ENCODE assay signal across 8 cellular contexts in the genomic region with DNA sequence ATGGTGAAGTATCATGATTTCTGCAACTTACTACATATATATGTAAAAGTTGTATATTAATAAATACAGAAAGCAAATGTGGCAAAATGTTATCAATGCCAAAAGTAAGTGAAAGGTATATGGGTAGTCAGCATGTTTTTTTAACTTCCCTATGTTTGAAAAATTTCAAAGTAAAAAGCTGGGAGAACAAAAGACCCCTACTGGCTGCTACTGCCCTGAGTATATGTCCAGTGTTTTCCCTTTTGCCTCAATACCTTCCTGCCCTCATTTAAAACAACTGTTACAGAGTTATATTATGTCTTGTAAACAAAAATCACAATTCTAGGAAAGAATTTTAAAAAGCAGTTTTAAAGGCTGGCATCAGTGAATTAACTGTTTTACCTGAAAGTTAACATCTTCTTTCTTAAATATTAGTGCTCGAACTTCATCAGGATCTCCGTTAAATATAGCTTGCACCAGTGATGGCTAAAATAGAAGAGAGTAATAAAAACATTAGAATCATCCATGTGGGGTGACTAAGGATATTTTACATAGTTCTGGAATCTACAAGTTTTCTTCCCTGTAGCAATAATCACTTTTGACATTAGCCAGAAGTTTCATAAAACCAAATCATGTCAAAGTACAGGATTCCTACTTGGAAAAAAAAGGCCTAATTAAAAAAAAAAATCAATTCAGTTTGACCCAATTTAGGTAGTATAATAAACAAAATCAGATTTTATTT. TPM values are rescaled to one million over a fixed set of nuclear protein-coding genes. Genes with fewer than 3 reads are reported as not detected.
A peak's percentile ranks its signal among the peaks of the same experiment; 100 is the strongest.
DNase-seq lines count a peak whose midpoint lies in the region; ATAC-seq, FAIRE-seq and TF ChIP-seq lines count a peak whose summit lies in the region.

No MANE protein-coding gene starts in this region.

- peaks cover 0 to 6% (median 0%) of the 10 kb centered on the region in 3 donors for H3K9me3 Mint-ChIP-seq in IgD-negative memory B cell

- peaks cover 40 to 58% (median 43%) of the 10 kb centered on the region in 3 donors for H3K4me1 Mint-ChIP-seq in IgD-negative memory B cell

- H4K20me1 ChIP-seq in K562 (replicated peaks; ENCODE audit: control insufficient read depth, insufficient read depth, low read length), result no peaks in the 10 kb centered on the region

- ATAC-seq in K562 (peak; percentile 46), GM19395 (IDR thresholded peaks at IDR 0.05; ENCODE audit: unreplicated experiment) (no peak), HG03442 (IDR thresholded peaks at IDR 0.05; ENCODE audit: unreplicated experiment) (no peak), HG03354 (IDR thresholded peaks at IDR 0.05; ENCODE audit: poor library complexity, severe bottlenecking, unreplicated experiment) (no peak)

- in situ Hi-C loops in K562 (cut with MboI), result no loop called here

- peak overlapping the region; percentile 79 for H3K4me3 ChIP-seq in AG10803 (ENCODE audit: low read length)
- peak overlapping the region; percentile 30 for H3K4me3 ChIP-seq in K562
- H3K4me3 ChIP-seq in muscle layer of colon (ENCODE audit: low read depth in 1 of 2, low read length in 2 of 2), result peak overlapping the region in 1 of 2 donors; percentile 51
- no peak overlapping the region for H3K4me3 ChIP-seq in WERI-Rb-1 (ENCODE audit: low read depth, low read length)

- H3K4me1 ChIP-seq in K562 (replicated peaks in 1 of 2; ENCODE audit: control insufficient read depth in 2 of 2, insufficient read depth in 2 of 2, low read length in 2 of 2), result peaks cover 0 to 7% of the 10 kb centered on the region in 2 experiments; a peak in 3 of 5 replicates
- peaks cover 4% of the 10 kb centered on the region for H3K4me1 ChIP-seq in muscle layer of colon (ENCODE audit: insufficient read depth, low read length)

- TF ChIP-seq EP300 in K562 (IDR thresholded peaks at IDR 0.05; ENCODE audit: low read length), result no peak

- WGBS in K562 (ENCODE audit: insufficient coverage, low coverage, missing lambda C conversion rate), result 40% methylated on average over 2 of the region's 2 CpGs

- H3K4me2 ChIP-seq in K562 (ENCODE audit: insufficient read depth, low read length), result no peak overlapping the region

- POLR2A ChIA-PET in K562 (lab: Yijun Ruan, JAX), result interaction anchor here (0.6 kb wide), 1 partner anchor 181 kb away, joined by 3 read pairs; no protein-coding TSS in a partner anchor

- DNase-seq in AG10803 (ENCODE audit: low read depth), result peak; percentile 40
- DNase-seq in K562 (ENCODE audit: extremely low read depth in 1 of 4, low spot score in 3 of 4), result no peak
- no peak for DNase-seq in WERI-Rb-1

- no peaks in the 10 kb centered on the region for H3K9me3 ChIP-seq in K562 (replicated peaks; ENCODE audit: control insufficient read depth, insufficient read depth, low read depth, low read length)
- H3K9me3 ChIP-seq in muscle layer of colon (ENCODE audit: low read length), result no peaks in the 10 kb centered on the region
- no peaks in the 10 kb centered on the region for H3K9me3 ChIP-seq in WERI-Rb-1 (ENCODE audit: severe bottlenecking)

- no peaks in the 10 kb centered on the region for H3K27me3 Mint-ChIP-seq in IgD-negative memory B cell

- H3K27ac ChIP-seq in K562 (ENCODE audit: extremely low read depth, low read depth, low read length), result peak overlapping the region; percentile 82; the same call in 2 of the 3 replicates
- H3K27ac ChIP-seq in muscle layer of colon (ENCODE audit: low read depth, low read length), result peak overlapping the region; percentile 50
- no peak overlapping the region for H3K27ac ChIP-seq in WERI-Rb-1

- peaks cover 94% of the 10 kb centered on the region for H3K79me2 ChIP-seq in K562 (ENCODE audit: control insufficient read depth, insufficient read depth, low read length)

- CTCF ChIA-PET in K562 (lab: Yijun Ruan, JAX; ENCODE audit: low intra/inter-chr PET ratio), result no interaction called here

- H3K27me3 ChIP-seq in K562 (ENCODE audit: control insufficient read depth in 2 of 2, insufficient read depth in 2 of 2, low read length in 2 of 2) (no peaks in the 10 kb centered on the region), muscle layer of colon (ENCODE audit: control insufficient read depth in 1 of 2, insufficient read depth in 2 of 2, low read length in 2 of 2) (no peaks in the 10 kb centered on the region), WERI-Rb-1 (ENCODE audit: insufficient read depth, low read depth, severe bottlenecking) (no peaks in the 10 kb centered on the region)

- FAIRE-seq in K562 (lab: Jason Lieb, UNC), result no peak

- H3K36me3 Mint-ChIP-seq in IgD-negative memory B cell, result peaks cover 15% of the 10 kb centered on the region

- H3K9me1 ChIP-seq in K562 (ENCODE audit: control insufficient read depth, insufficient read depth, low read length), result no peaks in the 10 kb centered on the region

- H3K36me3 ChIP-seq in K562 (ENCODE audit: control insufficient read depth, insufficient read depth, low read length) (peaks cover 19% of the 10 kb centered on the region; the same call in 2 of the 3 replicates), muscle layer of colon (ENCODE audit: insufficient read depth, low read length) (no peaks in the 10 kb centered on the region), WERI-Rb-1 (peaks cover 9% of the 10 kb centered on the region)

- H2AFZ ChIP-seq in K562 (ENCODE audit: low read depth, low read length), result no peak overlapping the region

- TF ChIP-seq POLR2A in K562 (conservative IDR thresholded peaks at IDR 0.05), result no peak

- H3K4me3 Mint-ChIP-seq in IgD-negative memory B cell, result peak overlapping the region in 2 of 4 donors; percentile 56 to 86

- BruUV-seq in K562 (replicated peaks; lab: Mats Ljungman, UMichigan), result no TSS peak

- peak overlapping the region; percentile 31 to 93 (median 51) for H3K27ac Mint-ChIP-seq in IgD-negative memory B cell

- no peak for TF ChIP-seq RAD21 in K562 (CRISPR knock-in tag; conservative IDR thresholded peaks at IDR 0.05 in 1 of 2, IDR thresholded peaks at IDR 0.05 in 1 of 2)

- TF ChIP-seq CTCF in AG10803 (conservative IDR thresholded peaks at IDR 0.05; ENCODE audit: low read length) (peak; percentile 44), K562 (IDR thresholded peaks at IDR 0.05 in 2 of 3, conservative IDR thresholded peaks at IDR 0.05 in 1 of 3; ENCODE audit: insufficient read depth in 2 of 3, low read depth in 1 of 3, low read length in 3 of 3) (peak in 1 of 3 experiments; percentile 10; a peak in 1 of 6 replicates), WERI-Rb-1 (IDR thresholded peaks at IDR 0.05; ENCODE audit: low read depth, low read length) (no peak)

- H3K9ac ChIP-seq in K562 (ENCODE audit: insufficient read depth in 1 of 2, low read depth in 2 of 2, low read length in 2 of 2) (peak overlapping the region in 1 of 2 experiments; percentile 67; a peak in 2 of 4 replicates), muscle layer of colon (ENCODE audit: low read length) (peak overlapping the region; percentile 62)

- intact Hi-C loops in K562 (cut with micrococcal nuclease), result no loop called here

TF ChIP-seq in K562, 482 proteins besides CTCF, POLR2A, EP300 and RAD21 (continues in another document):
- peak; percentile 41; the same call in 1 of the 2 replicates for TF ChIP-seq NFE2 (IDR thresholded peaks at IDR 0.05; ENCODE audit: low read depth)
- no peak for TF ChIP-seq ZNF436 (CRISPR knock-in tag; IDR thresholded peaks at IDR 0.05)
- no peak for TF ChIP-seq U2AF2 (optimal IDR thresholded peaks at IDR 0.05; ENCODE audit: low read depth, low read length)
- TF ChIP-seq ZNF316 (IDR thresholded peaks at IDR 0.05), result peak; percentile 43; the same call in 1 of the 2 replicates
- TF ChIP-seq, protein P1, sequence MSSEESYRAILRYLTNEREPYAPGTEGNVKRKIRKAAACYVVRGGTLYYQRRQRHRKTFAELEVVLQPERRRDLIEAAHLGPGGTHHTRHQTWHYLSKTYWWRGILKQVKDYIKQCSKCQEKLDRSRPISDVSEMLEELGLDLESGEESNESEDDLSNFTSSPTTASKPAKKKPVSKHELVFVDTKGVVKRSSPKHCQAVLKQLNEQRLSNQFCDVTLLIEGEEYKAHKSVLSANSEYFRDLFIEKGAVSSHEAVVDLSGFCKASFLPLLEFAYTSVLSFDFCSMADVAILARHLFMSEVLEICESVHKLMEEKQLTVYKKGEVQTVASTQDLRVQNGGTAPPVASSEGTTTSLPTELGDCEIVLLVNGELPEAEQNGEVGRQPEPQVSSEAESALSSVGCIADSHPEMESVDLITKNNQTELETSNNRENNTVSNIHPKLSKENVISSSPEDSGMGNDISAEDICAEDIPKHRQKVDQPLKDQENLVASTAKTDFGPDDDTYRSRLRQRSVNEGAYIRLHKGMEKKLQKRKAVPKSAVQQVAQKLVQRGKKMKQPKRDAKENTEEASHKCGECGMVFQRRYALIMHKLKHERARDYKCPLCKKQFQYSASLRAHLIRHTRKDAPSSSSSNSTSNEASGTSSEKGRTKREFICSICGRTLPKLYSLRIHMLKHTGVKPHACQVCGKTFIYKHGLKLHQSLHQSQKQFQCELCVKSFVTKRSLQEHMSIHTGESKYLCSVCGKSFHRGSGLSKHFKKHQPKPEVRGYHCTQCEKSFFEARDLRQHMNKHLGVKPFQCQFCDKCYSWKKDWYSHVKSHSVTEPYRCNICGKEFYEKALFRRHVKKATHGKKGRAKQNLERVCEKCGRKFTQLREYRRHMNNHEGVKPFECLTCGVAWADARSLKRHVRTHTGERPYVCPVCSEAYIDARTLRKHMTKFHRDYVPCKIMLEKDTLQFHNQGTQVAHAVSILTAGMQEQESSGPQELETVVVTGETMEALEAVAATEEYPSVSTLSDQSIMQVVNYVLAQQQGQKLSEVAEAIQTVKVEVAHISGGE (CRISPR knock-in tag; IDR thresholded peaks at IDR 0.05), result 0 out of 6 replicates have a peak, but pooled peaks of 1 of the 3 experiments have one; percentile 32
- TF ChIP-seq FUS (optimal IDR thresholded peaks at IDR 0.05; ENCODE audit: low read depth, low read length), result peak; percentile 24

RNA-seq across cellular contexts. Expression of a gene that starts 2.8 kb away (rescaled TPM):
- polyA plus RNA-seq in IgD-negative memory B cell (8.8 TPM), K562 (2011; rRNA removed) (66.0 and 71.7 TPM in 2 replicates), K562 (2014; fragmentation: Illumina TruSeq; extraction: Trizol) (36.7 and 42.4 TPM in 2 replicates), K562 (2014; fragmentation: Nextera tagmentation; extraction: Ambion mirVana) (10 to 100 TPM; 11.7 to 13.4 TPM), K562 (2014; rRNA removed) (25.0 and 29.3 TPM in 2 replicates)
- total RNA-seq in K562 (2011; cell fraction: chromatin; rRNA removed; ENCODE audit: low replicate concordance), result 112 and 305 TPM in 2 replicates
- total RNA-seq in K562 (2011; cell fraction: nucleolus; rRNA removed), result 35.9 and 58.7 TPM in 2 replicates
- 85.0 and 104 TPM in 2 replicates for total RNA-seq in K562 (2011; cell fraction: nucleoplasm; rRNA removed)
- total RNA-seq in K562 (2014; rRNA removed) (33.6 and 38.6 TPM in 2 replicates), K562 (2014; rRNA removed; fragmentation: Illumina TruSeq; extraction: Trizol) (48.6 and 57.4 TPM in 2 replicates), K562 (2015; rRNA removed; fragmentation: Illumina TruSeq; extraction: Trizol) (52.9 and 56.4 TPM in 2 replicates), K562 (2021) (48.6 and 53.0 TPM in 2 replicates)
- 25.2 and 40.6 TPM in 2 replicates for polyA plus RNA-seq in K562 (2011; cell fraction: cytosol; rRNA removed)
- 61.1 and 103 TPM in 2 replicates for polyA plus RNA-seq in K562 (2011; cell fraction: nucleus; rRNA removed)
- 31.5 and 33.0 TPM in 2 replicates for polyA plus RNA-seq in K562 (2012)
- 187 and 268 TPM in 2 replicates for polyA minus RNA-seq in K562 (2011; rRNA and poly(A)+ RNA removed)
- polyA minus RNA-seq in K562 (2011; cell fraction: cytosol; rRNA and poly(A)+ RNA removed), result 44.7 and 62.7 TPM in 2 replicates
- 57.1 and 160 TPM in 2 replicates for polyA minus RNA-seq in K562 (2011; cell fraction: nucleus; rRNA and poly(A)+ RNA removed)
